25 cellular contexts compared by ENCODE assay signal in the genomic region with DNA sequence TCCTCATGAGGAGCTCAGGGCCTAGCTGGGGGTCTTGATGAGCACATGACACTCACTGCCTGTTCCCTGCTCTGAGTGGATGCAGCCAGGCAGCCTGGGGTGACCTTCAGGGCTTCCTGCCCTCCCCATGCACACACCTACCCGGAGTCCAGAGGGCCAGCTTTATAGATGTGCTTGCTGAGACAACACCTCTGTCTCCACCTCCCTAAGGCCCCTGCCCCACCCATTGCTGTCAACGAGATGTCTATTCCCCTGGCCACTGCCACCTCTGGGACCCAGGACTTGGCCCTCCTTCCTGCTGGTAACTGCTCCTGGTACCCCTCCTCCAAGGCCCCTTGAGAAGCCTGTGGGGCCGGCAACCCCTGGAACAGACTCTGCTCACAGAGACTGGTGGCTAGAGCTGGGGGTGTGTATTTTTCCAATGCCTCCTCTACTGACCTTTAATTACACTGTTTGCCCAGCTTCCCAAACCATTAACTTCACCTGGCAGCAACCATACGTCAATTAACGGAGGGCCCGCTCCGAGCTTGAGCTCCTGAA.
DNase-seq lines count a peak whose midpoint lies in the region; ATAC-seq, FAIRE-seq and TF ChIP-seq lines count a peak whose summit lies in the region.
"Had no signal": no experiment of that assay in that cellular context is flagged by ENCODE, and none has a peak within 500 bp of the region (broad histone marks: within the 10 kb centered on the region; RNA-seq: fewer than 3 reads in every experiment).

No MANE protein-coding gene starts in this region.

- H3K36me3 Mint-ChIP-seq in type B pancreatic cell, result no peaks in the 10 kb centered on the region
- H3K36me3 Mint-ChIP-seq: activated naive CD8-positive, alpha-beta T cell treated with anti-CD3 and anti-CD28 coated beads for 36 hours; natural killer cell had no signal

- no peak overlapping the region for H3K18ac ChIP-seq in mesendoderm (ENCODE audit: low read length)

- H3K23ac ChIP-seq in mesendoderm (ENCODE audit: low read length), result no peak overlapping the region

- TF ChIP-seq CTCF in body of pancreas (IDR thresholded peaks at IDR 0.05) (no peak), HepG2 (CRISPR knock-in tag; IDR thresholded peaks at IDR 0.05) (peak; percentile 13; the same call in 1 of the 2 replicates), type B pancreatic cell (conservative IDR thresholded peaks at IDR 0.05) (no peak)

- H3K27ac ChIP-seq in body of pancreas (peak overlapping the region in 1 of 4 donors; percentile 18), HepG2 (ENCODE audit: extremely low read length, insufficient read depth, low read length) (peak overlapping the region; percentile 38), mesendoderm (ENCODE audit: low read depth, low read length) (no peak overlapping the region)
- H3K27ac ChIP-seq: A549, SJSA1, upper lobe of left lung had no signal

- peak overlapping the region; percentile 31 for H3K4me3 Mint-ChIP-seq in type B pancreatic cell
- H3K4me3 Mint-ChIP-seq: activated CD8-positive, alpha-beta T cell treated with anti-CD3 and anti-CD28 coated beads, Interleukin-2, amount 10 ng/mL, durations not matched to agents 7 days and 5 days; activated naive CD8-positive, alpha-beta T cell treated with anti-CD3 and anti-CD28 coated beads for 36 hours; activated T-cell treated with anti-CD3 and anti-CD28 coated beads, Interleukin-2, amount 50 U/mL, for 4 hours; CD14-positive monocyte; memory B cell; natural killer cell; stimulated activated naive B cell treated with anti-CD40 and anti-IgM and Interleukin-4, amounts not matched to agents 10 μg/mL and 1 μg/mL and 100 μg/mL, for 72 hours had no signal

- H3K79me2 ChIP-seq in HepG2 (ENCODE audit: insufficient read depth, low read length) (no peaks in the 10 kb centered on the region), mesendoderm (ENCODE audit: control insufficient read depth, insufficient read depth, low read length) (no peaks in the 10 kb centered on the region)

- in situ Hi-C loops in HepG2 (cut with HindIII; ENCODE audit: extremely low pct_ligation_motif_present, low pct_unique_long_range_greater_than_20kb), result no loop called here

- H3K79me1 ChIP-seq in mesendoderm (ENCODE audit: low read length), result no peaks in the 10 kb centered on the region

- no peaks in the 10 kb centered on the region for H3K27me3 ChIP-seq in body of pancreas
- H3K27me3 ChIP-seq in HepG2 (ENCODE audit: control insufficient read depth in 1 of 2, insufficient read depth in 2 of 2, low read length in 2 of 2), result no peaks in the 10 kb centered on the region
- no peaks in the 10 kb centered on the region for H3K27me3 ChIP-seq in mesendoderm (ENCODE audit: insufficient read depth, low read length, poor library complexity)
- H3K27me3 ChIP-seq: SJSA1, upper lobe of left lung had no signal

- no peak overlapping the region for H4K8ac ChIP-seq in mesendoderm (ENCODE audit: low read depth, low read length)

- POLR2A ChIA-PET in HepG2 (lab: Yijun Ruan, JAX), result interaction anchor here (1.1 to 1.3 kb wide), 2 partner anchors 10 to 13 kb away, joined by 4 read pairs; no protein-coding TSS in a partner anchor

- DNase-seq in NCI-H510A treated with DMSO at 0.1 percent for 48 hours (lab: John Stamatoyannopoulos, UW) (peak; percentile 62), NCI-H510A (lab: John Stamatoyannopoulos, UW) (no peak), body of pancreas (peak in 2 of 4 donors; percentile 27 to 37), HepG2 (ENCODE audit: low spot score) (peak; percentile 46), type B pancreatic cell (ENCODE audit: extremely low spot score, unreplicated experiment) (no peak), RPMI8226 (no peak), mesendoderm (no peak), NCI-H2196 (lab: John Stamatoyannopoulos, UW; ENCODE audit: unreplicated experiment) (no peak)
- DNase-seq: activated CD4-positive, CD25-positive, alpha-beta regulatory T cell; activated CD8-positive, alpha-beta T cell treated with anti-CD3 and anti-CD28 coated beads, Interleukin-2, amount 10 ng/mL, durations not matched to agents 7 days and 5 days; activated naive CD8-positive, alpha-beta T cell treated with anti-CD3 and anti-CD28 coated beads for 36 hours; activated T-cell treated with anti-CD3 and anti-CD28 coated beads, Interleukin-2, amount 50 U/mL, for 4 hours; DMS53; effector CD4-positive, alpha-beta T cell; natural killer cell; NCI-H1048; NCI-H345; stimulated activated CD4-positive, alpha-beta T cell treated with anti-CD3 and anti-CD28 coated beads, Interleukin-15, amount 100 ng/mL, for 24 hours; stimulated activated naive B cell treated with anti-CD40 and anti-IgM and Interleukin-4, amounts not matched to agents 10 μg/mL and 1 μg/mL and 100 μg/mL, for 72 hours; T-helper 2 cell; upper lobe of left lung had no signal

- H3K4me1 ChIP-seq in body of pancreas (peaks cover 31% of the 10 kb centered on the region), HepG2 (ENCODE audit: insufficient read depth, low read length) (peaks cover 19% of the 10 kb centered on the region), mesendoderm (ENCODE audit: control insufficient read depth, low read depth, low read length) (no peaks in the 10 kb centered on the region)

- peaks cover 21% of the 10 kb centered on the region for H3K4me1 Mint-ChIP-seq in type B pancreatic cell (ENCODE audit: unreplicated experiment)
- H3K4me1 Mint-ChIP-seq: activated naive CD8-positive, alpha-beta T cell treated with anti-CD3 and anti-CD28 coated beads for 36 hours had no signal

- no peaks in the 10 kb centered on the region for H3K36me3 ChIP-seq in body of pancreas (replicated peaks in 1 of 2; ENCODE audit: insufficient read depth in 1 of 2, low read depth in 2 of 2)
- H3K36me3 ChIP-seq in HepG2 (replicated peaks in 1 of 2; ENCODE audit: control insufficient read depth in 1 of 2, insufficient read depth in 2 of 2, low read length in 2 of 2), result peaks cover 16 to 18% of the 10 kb centered on the region in 2 experiments; a peak in 4 of 5 replicates
- no peaks in the 10 kb centered on the region for H3K36me3 ChIP-seq in mesendoderm (ENCODE audit: control insufficient read depth, insufficient read depth, low read length)
- H3K36me3 ChIP-seq: SJSA1 had no signal

- intact Hi-C loops in body of pancreas (cut with DNase I) (no loop called here), HepG2 (cut with micrococcal nuclease; ENCODE audit: unreplicated experiment) (no loop called here)

- H4K5ac ChIP-seq in mesendoderm (ENCODE audit: low read length), result no peak overlapping the region

- no peak overlapping the region for H2AFZ ChIP-seq in HepG2 (ENCODE audit: low read length)

- no peak for TF ChIP-seq RAD21 in HepG2 (CRISPR knock-in tag; IDR thresholded peaks at IDR 0.05)

- no peak overlapping the region for H2AK5ac ChIP-seq in mesendoderm (ENCODE audit: low read length)

- CTCF ChIA-PET in HepG2 (lab: Yijun Ruan, JAX; ENCODE audit: low intra/inter-chr PET ratio, low total read pairs), result no interaction called here

- H2BK120ac ChIP-seq in mesendoderm (ENCODE audit: low read depth, low read length), result no peak overlapping the region

- no peak overlapping the region for H3K4ac ChIP-seq in mesendoderm (ENCODE audit: low read depth, low read length)

- H3K4me3 ChIP-seq in body of pancreas (no peak overlapping the region), HepG2 (replicated peaks in 1 of 3; ENCODE audit: insufficient read depth in 1 of 3, low read depth in 2 of 3, low read length in 3 of 3) (no peak overlapping the region; a peak in 1 of 6 replicates), mesendoderm (ENCODE audit: low read length) (no peak overlapping the region)
- H3K4me3 ChIP-seq: A549, SJSA1, upper lobe of left lung had no signal

- H3K9ac ChIP-seq in HepG2 (ENCODE audit: insufficient read depth, low read depth, low read length) (no peak overlapping the region), mesendoderm (ENCODE audit: low read length) (no peak overlapping the region)

- H4K20me1 ChIP-seq in HepG2 (ENCODE audit: insufficient read depth, low read length), result no peaks in the 10 kb centered on the region

- no TSS peak for BruUV-seq in HepG2 (replicated peaks; lab: Mats Ljungman, UMichigan)

- no peaks in the 10 kb centered on the region for H3K27me3 Mint-ChIP-seq in type B pancreatic cell
- H3K27me3 Mint-ChIP-seq: activated naive CD8-positive, alpha-beta T cell treated with anti-CD3 and anti-CD28 coated beads for 36 hours; memory B cell; stimulated activated naive B cell treated with anti-CD40 and anti-IgM and Interleukin-4, amounts not matched to agents 10 μg/mL and 1 μg/mL and 100 μg/mL, for 72 hours had no signal

- no peak for FAIRE-seq in HepG2 (lab: Jason Lieb, UNC)
- FAIRE-seq: A549 had no signal

- no peak overlapping the region for H3K4me2 ChIP-seq in HepG2 (ENCODE audit: low read depth, low read length)
- H3K4me2 ChIP-seq in mesendoderm (ENCODE audit: low read length), result no peak overlapping the region
- H3K4me2 ChIP-seq: A549 had no signal

- no peak for TF ChIP-seq POLR2A in body of pancreas (IDR thresholded peaks at IDR 0.05)
- no peak for TF ChIP-seq POLR2A in HepG2 (IDR thresholded peaks at IDR 0.05; ENCODE audit: insufficient read depth in 1 of 2, low read depth in 2 of 2, low read length in 2 of 2)

- ATAC-seq in body of pancreas (peak; percentile 45), HepG2 (peak; percentile 94)
- ATAC-seq: activated CD8-positive, alpha-beta T cell treated with anti-CD3 and anti-CD28 coated beads, Interleukin-2, amount 10 ng/mL, durations not matched to agents 7 days and 5 days; activated T-cell treated with anti-CD3 and anti-CD28 coated beads, Interleukin-2, amount 50 U/mL, for 4 hours; stimulated activated naive B cell treated with anti-CD40 and anti-IgM and Interleukin-4, amounts not matched to agents 10 μg/mL and 1 μg/mL and 100 μg/mL, for 72 hours had no signal

- 49 to 51% methylated on average over 7 of the region's 7 CpGs for WGBS in body of pancreas, 2 donors
- WGBS in HepG2 (ENCODE audit: low lambda C conversion rate), result 47% methylated on average over 7 of the region's 7 CpGs
- WGBS in mesendoderm (ENCODE audit: extremely low coverage, insufficient coverage, low lambda C conversion rate), result no CpG with 5 or more reads among the region's 7 CpGs

- H2BK15ac ChIP-seq in mesendoderm (replicated peaks; ENCODE audit: low read depth), result no peak overlapping the region

- H3K27ac Mint-ChIP-seq in type B pancreatic cell, result peak overlapping the region; percentile 61
- H3K27ac Mint-ChIP-seq: activated CD8-positive, alpha-beta T cell treated with anti-CD3 and anti-CD28 coated beads, Interleukin-2, amount 10 ng/mL, durations not matched to agents 7 days and 5 days; activated naive CD8-positive, alpha-beta T cell treated with anti-CD3 and anti-CD28 coated beads for 36 hours; memory B cell; natural killer cell; stimulated activated naive B cell treated with anti-CD40 and anti-IgM and Interleukin-4, amounts not matched to agents 10 μg/mL and 1 μg/mL and 100 μg/mL, for 72 hours had no signal

- TF ChIP-seq EP300 in HepG2 (IDR thresholded peaks at IDR 0.05; ENCODE audit: low read depth in 2 of 2, low read length in 2 of 2) (no peak), HepG2 (CRISPR knock-in tag; IDR thresholded peaks at IDR 0.05; ENCODE audit: borderline replicate concordance) (no peak)

- H3K9me3 ChIP-seq in body of pancreas (no peaks in the 10 kb centered on the region), HepG2 (ENCODE audit: low read length) (no peaks in the 10 kb centered on the region)
- H3K9me3 ChIP-seq: A549, SJSA1, upper lobe of left lung had no signal

- no peak overlapping the region for H2BK5ac ChIP-seq in mesendoderm (ENCODE audit: low read length)

- no peaks in the 10 kb centered on the region for H3K9me3 Mint-ChIP-seq in type B pancreatic cell
- H3K9me3 Mint-ChIP-seq: activated naive CD8-positive, alpha-beta T cell treated with anti-CD3 and anti-CD28 coated beads for 36 hours; activated T-cell treated with anti-CD3 and anti-CD28 coated beads, Interleukin-2, amount 50 U/mL, for 4 hours; CD14-positive monocyte; memory B cell; natural killer cell; stimulated activated naive B cell treated with anti-CD40 and anti-IgM and Interleukin-4, amounts not matched to agents 10 μg/mL and 1 μg/mL and 100 μg/mL, for 72 hours had no signal

- H3K56ac ChIP-seq in mesendoderm (ENCODE audit: low read length), result no peak overlapping the region

Comparison
In these comparisons a context has a peak if more than half of its experiments do, and no peak if none do; other contexts are left out.
1. DNase-seq: peak in NCI-H510A treated with DMSO at 0.1 percent for 48 hours (single experiment) and HepG2 (single experiment); none in NCI-H510A (single experiment), type B pancreatic cell (single experiment), RPMI8226 (single experiment), mesendoderm (single experiment) and NCI-H2196 (single experiment).